Comparison of ENCODE assay signal across 8 cellular contexts in genomic region chr12:14256555-14257169, GRCh38.
A peak's percentile ranks its signal among the peaks of the same experiment; 100 is the strongest.
DNase-seq lines count a peak whose midpoint lies in the region; ATAC-seq and TF ChIP-seq lines count a peak whose summit lies in the region.

No MANE protein-coding gene starts in this region.

- WGBS in testis, 2 donors = 22 to 28% methylated on average over 15 of the region's 15 CpGs

- peak overlapping the region; percentile 76 for H3K9ac ChIP-seq in HUES48 (ENCODE audit: low read depth, low read length)

- peaks cover 1% of the 10 kb centered on the region for H3K36me3 Mint-ChIP-seq in activated naive CD4-positive, alpha-beta T cell treated with anti-CD3 and anti-CD28 coated beads for 36 hours (ENCODE audit: low read depth)
- H3K36me3 Mint-ChIP-seq in osteocyte (ENCODE audit: unreplicated experiment) = peaks cover 3% of the 10 kb centered on the region

- intact Hi-C loops in activated naive CD4-positive, alpha-beta T cell treated with anti-CD3 and anti-CD28 coated beads for 36 hours (cut with micrococcal nuclease) = loop anchor here (1.0 to 5.0 kb wide), 11 partner anchors 17 to 1316 kb away; partner anchors contain the start of genes ARHGDIB and ATF7IP
- intact Hi-C loops in testis (cut with DNase I; ENCODE audit: low total_unique reads) = no loop called here

- H3K27me3 ChIP-seq in HUES48 (ENCODE audit: control insufficient read depth, insufficient read depth, low read length) (no peaks in the 10 kb centered on the region), SJCRH30 (no peaks in the 10 kb centered on the region), testis (no peaks in the 10 kb centered on the region)

- peaks cover 57% of the 10 kb centered on the region for H3K4me1 Mint-ChIP-seq in activated naive CD4-positive, alpha-beta T cell treated with anti-CD3 and anti-CD28 coated beads for 36 hours (ENCODE audit: low read depth)
- H3K4me1 Mint-ChIP-seq in osteocyte (ENCODE audit: unreplicated experiment) = peaks cover 50% of the 10 kb centered on the region

- peak overlapping the region; percentile 52 for H3K4me3 Mint-ChIP-seq in activated naive CD4-positive, alpha-beta T cell treated with anti-CD3 and anti-CD28 coated beads for 36 hours
- H3K4me3 Mint-ChIP-seq in osteocyte (ENCODE audit: unreplicated experiment) = peak overlapping the region; percentile 16

- CTCF ChIA-PET in activated naive CD4-positive, alpha-beta T cell treated with anti-CD3 and anti-CD28 coated beads for 36 hours (lab: Charles Lee) = interaction anchor here (1.1 to 3.4 kb wide), 4 partner anchors 19 to 197 kb away, joined by 3 to 19 read pairs (median 4); partner anchors contain the start of gene ATF7IP

- DNase-seq in SJCRH30 = peak; percentile 85 to 92
- DNase-seq in activated naive CD4-positive, alpha-beta T cell treated with anti-CD3 and anti-CD28 coated beads for 36 hours = peak; percentile 87
- peak; percentile 73 for DNase-seq in germinal center (ENCODE audit: low spot score)
- no peak for DNase-seq in osteocyte (ENCODE audit: extremely low spot score, unreplicated experiment)
- DNase-seq in testis = peak; percentile 88

- TF ChIP-seq CTCF in GM12875 (IDR thresholded peaks at IDR 0.05; ENCODE audit: borderline replicate concordance, insufficient read depth, low read depth, low read length) (peak; percentile 74), osteocyte (IDR thresholded peaks at IDR 0.05) (peak; percentile 69), testis (IDR thresholded peaks at IDR 0.05) (peak; percentile 76 to 90 (median 76))

- H3K27ac Mint-ChIP-seq in activated naive CD4-positive, alpha-beta T cell treated with anti-CD3 and anti-CD28 coated beads for 36 hours = peak overlapping the region; percentile 98
- peak overlapping the region; percentile 96 for H3K27ac Mint-ChIP-seq in osteocyte (ENCODE audit: unreplicated experiment)

- no peak for TF ChIP-seq POLR2A in testis (IDR thresholded peaks at IDR 0.05)

- H3K4me1 ChIP-seq in HUES48 (ENCODE audit: control insufficient read depth, insufficient read depth, low read length) = peaks cover 43% of the 10 kb centered on the region
- peaks cover 41% of the 10 kb centered on the region for H3K4me1 ChIP-seq in SJCRH30
- H3K4me1 ChIP-seq in testis = peaks cover 61% of the 10 kb centered on the region

- no peaks in the 10 kb centered on the region for H3K27me3 Mint-ChIP-seq in activated naive CD4-positive, alpha-beta T cell treated with anti-CD3 and anti-CD28 coated beads for 36 hours (ENCODE audit: low read depth)
- H3K27me3 Mint-ChIP-seq in osteocyte (ENCODE audit: unreplicated experiment) = no peaks in the 10 kb centered on the region

- no peaks in the 10 kb centered on the region; the same call in 1 of the 2 replicates for H3K9me3 ChIP-seq in HUES48 (ENCODE audit: control insufficient read depth, insufficient read depth, low read length)
- peaks cover 4% of the 10 kb centered on the region for H3K9me3 ChIP-seq in SJCRH30 (replicated peaks)
- H3K9me3 ChIP-seq in testis = no peaks in the 10 kb centered on the region

- ATAC-seq in GM19455 (IDR thresholded peaks at IDR 0.05; ENCODE audit: unreplicated experiment) = no peak

- H3K4me3 ChIP-seq in GM12875 (ENCODE audit: low read depth, low read length) (no peak overlapping the region), HUES48 (ENCODE audit: low read depth, low read length) (peak overlapping the region; percentile 22), SJCRH30 (peak overlapping the region; percentile 19), testis (no peak overlapping the region)

- H3K36me3 ChIP-seq in HUES48 (ENCODE audit: control insufficient read depth, insufficient read depth, low read length) = no peaks in the 10 kb centered on the region
- H3K36me3 ChIP-seq in SJCRH30 = no peaks in the 10 kb centered on the region
- H3K36me3 ChIP-seq in testis (ENCODE audit: low read depth, missing control alignments) = no peaks in the 10 kb centered on the region

- H3K27ac ChIP-seq in HUES48 (ENCODE audit: low read depth, low read length) = peak overlapping the region; percentile 98
- peak overlapping the region; percentile 97 for H3K27ac ChIP-seq in SJCRH30
- peak overlapping the region; percentile 89 to 96 for H3K27ac ChIP-seq in testis

- H3K9me3 Mint-ChIP-seq in activated naive CD4-positive, alpha-beta T cell treated with anti-CD3 and anti-CD28 coated beads for 36 hours = peaks cover 16% of the 10 kb centered on the region
- H3K9me3 Mint-ChIP-seq in osteocyte (ENCODE audit: unreplicated experiment) = no peaks in the 10 kb centered on the region

Comparison
In these comparisons a context has a peak if more than half of its experiments do, and no peak if none do; other contexts are left out.
1. H3K4me3 ChIP-seq: peak in HUES48 (single experiment) and SJCRH30 (single experiment); none in GM12875 (single experiment) and testis (0 of 2).
2. Peak in every context shown above with its lines, with median percentiles within 50 percentile points of each other: CTCF ChIP-seq and H3K27ac ChIP-seq.